8 cellular contexts compared by ENCODE assay signal in genomic region chr3:151146071-151146730, GRCh38. TPM values are rescaled to one million over a fixed set of nuclear protein-coding genes. Genes with fewer than 3 reads are reported as not detected.
DNase-seq lines count a peak whose midpoint lies in the region; ATAC-seq and TF ChIP-seq lines count a peak whose summit lies in the region.

No MANE protein-coding gene starts in this region.

- H3K9ac ChIP-seq in HCT116 (ENCODE audit: low read length) = no peak overlapping the region
- H3K9ac ChIP-seq in MM.1S (ENCODE audit: low read length) = no peak overlapping the region

- H3K4me3 ChIP-seq in GM12864 (ENCODE audit: low read depth, low read length) (no peak overlapping the region), HCT116 (replicated peaks in 1 of 2; ENCODE audit: low read depth in 1 of 2, low read length in 2 of 2) (no peak overlapping the region), MM.1S (ENCODE audit: low read length) (no peak overlapping the region), osteoblast (ENCODE audit: insufficient read depth, low read length) (peak overlapping the region; percentile 24)

- no peaks in the 10 kb centered on the region for H3K79me2 ChIP-seq in HCT116 (ENCODE audit: insufficient read depth, low read length)
- H3K79me2 ChIP-seq in MM.1S (ENCODE audit: low read length) = no peaks in the 10 kb centered on the region
- no peaks in the 10 kb centered on the region for H3K79me2 ChIP-seq in osteoblast (ENCODE audit: insufficient read depth, low read length)

- RAD21 ChIA-PET in HCT116 (lab: Charles Lee; ENCODE audit: low non-redundant PET in 1 of 2, low total read pairs in 2 of 2, uncharacterized antibody in 2 of 2, unreplicated experiment in 2 of 2) = interaction anchor here in 1 of 2 experiments (0.7 kb wide), 1 partner anchor 171 kb away, joined by 3 read pairs; no protein-coding TSS in a partner anchor

- peak; percentile 98 for TF ChIP-seq RAD21 in HCT116 (IDR thresholded peaks at IDR 0.05; ENCODE audit: low read depth)

- H3K4me1 ChIP-seq in HCT116 (ENCODE audit: control insufficient read depth in 1 of 2, insufficient read depth in 2 of 2, low read length in 2 of 2) (peaks cover 6 to 11% of the 10 kb centered on the region in 2 experiments; a peak in 2 of 4 replicates), MM.1S (ENCODE audit: low read length) (no peaks in the 10 kb centered on the region), osteoblast (ENCODE audit: insufficient read depth, low read length) (peaks cover 10% of the 10 kb centered on the region)

- TF ChIP-seq CTCF in GM12864 (IDR thresholded peaks at IDR 0.05; ENCODE audit: low read depth, low read length, missing control alignments) (peak; percentile 88), HCT116 (IDR thresholded peaks at IDR 0.05 in 2 of 3, conservative IDR thresholded peaks at IDR 0.05 in 1 of 3; ENCODE audit: borderline replicate concordance in 1 of 3, insufficient read depth in 1 of 3, low read depth in 2 of 3, low read length in 2 of 3) (peak; percentile 84 to 96 (median 92)), MM.1S (IDR thresholded peaks at IDR 0.05; ENCODE audit: low read length) (peak; percentile 92), osteoblast (IDR thresholded peaks at IDR 0.05; ENCODE audit: extremely low read depth, low read depth, low read length) (peak; percentile 93)

- CTCF ChIA-PET in HCT116 (lab: Charles Lee) = interaction anchor here (0.6 to 3.5 kb wide), 4 partner anchors 137 to 358 kb away, joined by 3 to 12 read pairs (median 4); no protein-coding TSS in a partner anchor

- H3K27me3 ChIP-seq in HCT116 (ENCODE audit: insufficient read depth, low read length) (no peaks in the 10 kb centered on the region), MM.1S (replicated peaks; ENCODE audit: insufficient read depth, low read length) (no peaks in the 10 kb centered on the region), osteoblast (ENCODE audit: insufficient read depth, low read length) (peaks cover 44% of the 10 kb centered on the region)

- BruUV-seq in HCT116 (replicated peaks; lab: Mats Ljungman, UMichigan) = no TSS peak

- H4K20me1 ChIP-seq in HCT116 (ENCODE audit: insufficient read depth) (no peaks in the 10 kb centered on the region), MM.1S (ENCODE audit: insufficient read depth, low read length) (no peaks in the 10 kb centered on the region), osteoblast (ENCODE audit: insufficient read depth, low read length) (no peaks in the 10 kb centered on the region)

- no peak overlapping the region for H3K27ac ChIP-seq in HCT116 (ENCODE audit: low read depth, low read length)
- no peak overlapping the region for H3K27ac ChIP-seq in MM.1S (ENCODE audit: low read length)
- H3K27ac ChIP-seq in osteoblast (ENCODE audit: low read depth, low read length) = no peak overlapping the region

- H2AFZ ChIP-seq in HCT116 (ENCODE audit: low read depth, low read length, poor library complexity, severe bottlenecking) (peak overlapping the region; percentile 87), MM.1S (ENCODE audit: low read length) (peak overlapping the region; percentile 41; the same call in 1 of the 2 replicates), osteoblast (ENCODE audit: low read length) (no peak overlapping the region)

- no peak for DNase-seq in GM12864 (ENCODE audit: low read depth)
- peak; percentile 71 for DNase-seq in HCT116 (ENCODE audit: low read depth, low spot score)
- DNase-seq in MM.1S = peak; percentile 65
- peak; percentile 66 for DNase-seq in RPMI7951 (ENCODE audit: low read depth)
- DNase-seq in activated naive CD4-positive, alpha-beta T cell treated with Interleukin-2 at 50 U/mL for 16 hours = peak; percentile 43
- peak; percentile 75 for DNase-seq in globus pallidus (ENCODE audit: low spot score)
- DNase-seq in osteoblast (ENCODE audit: insufficient read length, low spot score, missing footprints) = peak; percentile 55
- no peak for DNase-seq in cortex of kidney (lab: John Stamatoyannopoulos, UW)

- POLR2A ChIA-PET in HCT116 (lab: Charles Lee) = no interaction called here

- intact Hi-C loops in HCT116 (cut with micrococcal nuclease) = loop anchor here (1.0 to 5.0 kb wide), 6 partner anchors 138 to 617 kb away; no protein-coding TSS in a partner anchor

- H3K36me3 ChIP-seq in HCT116 (ENCODE audit: control insufficient read depth in 1 of 2, insufficient read depth in 2 of 2, low read length in 2 of 2) (no peaks in the 10 kb centered on the region), MM.1S (replicated peaks; ENCODE audit: insufficient read depth, low read length) (no peaks in the 10 kb centered on the region), osteoblast (ENCODE audit: insufficient read depth, low read length) (no peaks in the 10 kb centered on the region)

- H3K4me2 ChIP-seq in HCT116 (ENCODE audit: low read length) = peak overlapping the region; percentile 45
- H3K4me2 ChIP-seq in MM.1S (ENCODE audit: low read depth, low read length) = no peak overlapping the region
- peak overlapping the region; percentile 74 for H3K4me2 ChIP-seq in osteoblast (ENCODE audit: insufficient read depth, low read length)

- ATAC-seq in HCT116 = peak; percentile 98

- no peak for TF ChIP-seq POLR2A in HCT116 (IDR thresholded peaks at IDR 0.05; ENCODE audit: borderline replicate concordance, extremely low read depth, insufficient read depth, insufficient read length)

- no peaks in the 10 kb centered on the region for H3K9me2 ChIP-seq in HCT116 (ENCODE audit: insufficient read depth)
- H3K9me2 ChIP-seq in MM.1S (replicated peaks; ENCODE audit: insufficient read depth, low read length) = no peaks in the 10 kb centered on the region

- H3F3A ChIP-seq in MM.1S (ENCODE audit: insufficient read depth, low read length) = no peaks in the 10 kb centered on the region

- H3K9me3 ChIP-seq in HCT116 (ENCODE audit: control insufficient read depth in 1 of 2, insufficient read depth in 1 of 2, low read depth in 1 of 2, low read length in 2 of 2) (no peaks in the 10 kb centered on the region), MM.1S (replicated peaks; ENCODE audit: insufficient read depth, low read length) (no peaks in the 10 kb centered on the region), osteoblast (ENCODE audit: low read depth, low read length) (no peaks in the 10 kb centered on the region)

TF ChIP-seq in HCT116, 20 proteins besides CTCF, POLR2A, EP300 and RAD21:
- no peak for TF ChIP-seq REST (IDR thresholded peaks at IDR 0.05; ENCODE audit: low read depth)
- TF ChIP-seq FOSL1 (IDR thresholded peaks at IDR 0.05; ENCODE audit: low read depth) = peak; percentile 26; the same call in 1 of the 2 replicates
- TF ChIP-seq MAX (IDR thresholded peaks at IDR 0.05) = peak; percentile 41
- TF ChIP-seq CBX3 (IDR thresholded peaks at IDR 0.05; ENCODE audit: low read depth) = peak; percentile 60; the same call in 1 of the 2 replicates
- peak; percentile 62 for TF ChIP-seq CEBPB (IDR thresholded peaks at IDR 0.05; ENCODE audit: low read depth)

RNA-seq across cellular contexts. Expression of gene GPR171, which starts 56.8 kb away (rescaled TPM):
- total RNA-seq in HCT116 (2021; ENCODE audit: unreplicated experiment) (not detected), osteoblast (not detected in 2 replicates)
- not detected in 2 replicates for polyA plus RNA-seq in HCT116 (2012)
- not detected in 2 replicates for total RNA-seq in RPMI7951 (2014; rRNA removed; shearing (Covaris generic))

Comparison
In these comparisons a context has a peak if more than half of its experiments do, and no peak if none do; other contexts are left out.
1. DNase-seq: peak in HCT116 (single experiment), MM.1S (single experiment), RPMI7951 (single experiment), activated naive CD4-positive, alpha-beta T cell treated with Interleukin-2 at 50 U/mL for 16 hours (single experiment), globus pallidus (single experiment) and osteoblast (single experiment); none in GM12864 (single experiment) and cortex of kidney (single experiment).
2. Peak in every context shown above with its lines, with median percentiles within 50 percentile points of each other: CTCF ChIP-seq.